In the genomic region with DNA sequence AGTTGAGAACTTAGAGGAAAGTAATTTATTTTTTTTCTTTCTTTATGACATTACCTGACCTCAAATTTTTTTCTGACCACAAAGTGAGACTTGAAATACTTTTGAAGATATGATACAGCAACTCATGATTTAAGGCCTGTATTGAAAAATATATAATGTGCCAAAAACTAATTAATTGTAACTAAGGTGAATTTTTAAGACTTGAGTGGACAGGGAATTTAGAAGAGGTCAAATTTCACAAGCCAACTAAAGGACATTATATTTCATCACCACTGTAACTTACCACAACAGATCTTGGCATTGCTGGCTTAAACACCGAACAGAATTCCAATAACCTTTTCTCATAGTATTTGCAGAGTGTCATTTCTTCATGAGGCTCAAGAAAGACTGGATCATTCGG, we compare ENCODE assay signal across 8 cellular contexts. TPM values are rescaled to one million over a fixed set of nuclear protein-coding genes. Genes with fewer than 3 reads are reported as not detected.
A peak's percentile ranks its signal among the peaks of the same experiment; 100 is the strongest.
DNase-seq lines count a peak whose midpoint lies in the region; ATAC-seq, FAIRE-seq and TF ChIP-seq lines count a peak whose summit lies in the region.

No MANE protein-coding gene starts in this region.

- no peak for ATAC-seq in CD4-positive, alpha-beta T cell (ENCODE audit: poor library complexity)
- ATAC-seq in K562: no peak
- no peak for ATAC-seq in naive thymus-derived CD4-positive, alpha-beta T cell
- no peak for ATAC-seq in GM18873 (IDR thresholded peaks at IDR 0.05; ENCODE audit: low FRiP score, unreplicated experiment)

- POLR2A ChIA-PET in CD4-positive, alpha-beta T cell (lab: Charles Lee): interaction anchor here (1.1 to 3.7 kb wide), 3 partner anchors 12 to 143 kb away, joined by 3 to 37 read pairs (median 14); partner anchors contain the start of gene RASA1
- POLR2A ChIA-PET in K562 (lab: Yijun Ruan, JAX): interaction anchor here (0.7 to 2.6 kb wide), 2 partner anchors 7 to 361 kb away, joined by 3 to 11 read pairs; no protein-coding TSS in a partner anchor
- POLR2A ChIA-PET in naive thymus-derived CD4-positive, alpha-beta T cell (lab: Charles Lee): interaction anchor here (1.5 kb wide), 1 partner anchor 143 kb away, joined by 4 read pairs; the partner anchor contains the start of gene RASA1

- H3K27me3 ChIP-seq in CD4-positive, alpha-beta T cell (ENCODE audit: control insufficient read depth, insufficient read depth, low read length): no peaks in the 10 kb centered on the region
- no peaks in the 10 kb centered on the region for H3K27me3 ChIP-seq in KMS-11 (ENCODE audit: insufficient read depth, low read depth)
- H3K27me3 ChIP-seq in K562 (ENCODE audit: control insufficient read depth in 2 of 2, insufficient read depth in 2 of 2, low read length in 2 of 2): no peaks in the 10 kb centered on the region
- no peaks in the 10 kb centered on the region for H3K27me3 ChIP-seq in naive thymus-derived CD4-positive, alpha-beta T cell (ENCODE audit: control insufficient read depth in 2 of 2, insufficient read depth in 2 of 2, low read length in 2 of 2)

- H3K4me1 ChIP-seq in KMS-11 (ENCODE audit: low read depth, poor library complexity, severe bottlenecking) (peaks cover 34% of the 10 kb centered on the region), K562 (replicated peaks in 1 of 2; ENCODE audit: control insufficient read depth in 2 of 2, insufficient read depth in 2 of 2, low read length in 2 of 2) (peaks cover 0 to 10% of the 10 kb centered on the region in 2 experiments; a peak in 2 of 5 replicates)
- peaks cover 26 to 33% of the 10 kb centered on the region in 2 donors for H3K4me1 ChIP-seq in naive thymus-derived CD4-positive, alpha-beta T cell (ENCODE audit: control insufficient read depth in 2 of 2, insufficient read depth in 2 of 2, low read length in 2 of 2)

- no peak for TF ChIP-seq RAD21 in K562 (CRISPR knock-in tag; conservative IDR thresholded peaks at IDR 0.05 in 1 of 2, IDR thresholded peaks at IDR 0.05 in 1 of 2)

- H3K4me3 Mint-ChIP-seq in CD4-positive, alpha-beta T cell: peak overlapping the region; percentile 90
- peak overlapping the region; percentile 73 to 97 (median 85) for H3K4me3 Mint-ChIP-seq in naive thymus-derived CD4-positive, alpha-beta T cell

- H3K9ac ChIP-seq in KMS-11: peak overlapping the region; percentile 89; the same call in 1 of the 2 replicates
- peak overlapping the region in 1 of 2 experiments; percentile 98; a peak in 2 of 4 replicates for H3K9ac ChIP-seq in K562 (ENCODE audit: insufficient read depth in 1 of 2, low read depth in 2 of 2, low read length in 2 of 2)

- H3K36me3 Mint-ChIP-seq in CD4-positive, alpha-beta T cell (ENCODE audit: low read depth): peaks cover 70% of the 10 kb centered on the region
- H3K36me3 Mint-ChIP-seq in naive thymus-derived CD4-positive, alpha-beta T cell: peaks cover 14 to 45% (median 22%) of the 10 kb centered on the region in 5 donors

- H3K9me1 ChIP-seq in K562 (ENCODE audit: control insufficient read depth, insufficient read depth, low read length): no peaks in the 10 kb centered on the region

- H3K36me3 ChIP-seq in KMS-11 (ENCODE audit: insufficient read depth): peaks cover 9% of the 10 kb centered on the region
- peaks cover 59% of the 10 kb centered on the region for H3K36me3 ChIP-seq in K562 (ENCODE audit: control insufficient read depth, insufficient read depth, low read length)
- H3K36me3 ChIP-seq in naive thymus-derived CD4-positive, alpha-beta T cell (ENCODE audit: control insufficient read depth in 2 of 3, insufficient read depth in 3 of 3, low read length in 3 of 3): peaks cover 3 to 47% (median 14%) of the 10 kb centered on the region in 3 experiments

- H3K79me2 ChIP-seq in KMS-11 (ENCODE audit: insufficient read depth, low read depth): peaks cover 49% of the 10 kb centered on the region
- peaks cover 72% of the 10 kb centered on the region for H3K79me2 ChIP-seq in K562 (ENCODE audit: control insufficient read depth, insufficient read depth, low read length)

- no peaks in the 10 kb centered on the region for H3K27me3 Mint-ChIP-seq in CD4-positive, alpha-beta T cell
- H3K27me3 Mint-ChIP-seq in naive thymus-derived CD4-positive, alpha-beta T cell: peaks cover 0 to 3% (median 0%) of the 10 kb centered on the region in 5 donors

- H3K27ac ChIP-seq in CD4-positive, alpha-beta T cell (ENCODE audit: low read depth, low read length): no peak overlapping the region
- H3K27ac ChIP-seq in KMS-11 (no peak overlapping the region), K562 (ENCODE audit: extremely low read depth, low read depth, low read length) (peak overlapping the region; percentile 98; the same call in 2 of the 3 replicates)
- peak overlapping the region; percentile 99 for H3K27ac ChIP-seq in naive thymus-derived CD4-positive, alpha-beta T cell (ENCODE audit: low read depth, low read length)

- H4K20me1 ChIP-seq in KMS-11 (ENCODE audit: insufficient read depth) (no peaks in the 10 kb centered on the region), K562 (replicated peaks; ENCODE audit: control insufficient read depth, insufficient read depth, low read length) (no peaks in the 10 kb centered on the region; the same call in 1 of the 2 replicates)

- H3K27ac Mint-ChIP-seq in CD4-positive, alpha-beta T cell: peak overlapping the region; percentile 96
- H3K27ac Mint-ChIP-seq in naive thymus-derived CD4-positive, alpha-beta T cell: peak overlapping the region; percentile 70 to 99 (median 83)

- H3K9me3 Mint-ChIP-seq in CD4-positive, alpha-beta T cell: no peaks in the 10 kb centered on the region
- H3K9me3 Mint-ChIP-seq in naive thymus-derived CD4-positive, alpha-beta T cell: peaks cover 0 to 1% (median 0%) of the 10 kb centered on the region in 11 donors

- no peak for DNase-seq in CD4-positive, alpha-beta T cell
- no peak for DNase-seq in K562 (ENCODE audit: extremely low read depth in 1 of 4, low spot score in 3 of 4)
- no peak for DNase-seq in naive thymus-derived CD4-positive, alpha-beta T cell
- no peak for DNase-seq in D721Med (ENCODE audit: insufficient read length, low spot score)
- no peak for DNase-seq in NCI-H345 treated with DMSO at 0.1 percent for 48 hours (lab: John Stamatoyannopoulos, UW; ENCODE audit: unreplicated experiment)
- DNase-seq in NCI-H748 (lab: John Stamatoyannopoulos, UW; ENCODE audit: unreplicated experiment): no peak

- H3K4me1 Mint-ChIP-seq in CD4-positive, alpha-beta T cell (ENCODE audit: low read depth): peaks cover 69% of the 10 kb centered on the region
- H3K4me1 Mint-ChIP-seq in naive thymus-derived CD4-positive, alpha-beta T cell: peaks cover 38 to 81% (median 69%) of the 10 kb centered on the region in 7 donors

- FAIRE-seq in K562 (lab: Jason Lieb, UNC) (no peak), D721Med (lab: Jason Lieb, UNC) (no peak)

- no peak overlapping the region for H3K4me3 ChIP-seq in KMS-11 (IDR thresholded peaks at IDR 0.05; ENCODE audit: insufficient read depth, low read depth, low read length)
- H3K4me3 ChIP-seq in K562: peak overlapping the region; percentile 98
- peak overlapping the region; percentile 88 for H3K4me3 ChIP-seq in naive thymus-derived CD4-positive, alpha-beta T cell (ENCODE audit: low read length)

- H3K4me2 ChIP-seq in KMS-11: peak overlapping the region; percentile 79
- H3K4me2 ChIP-seq in K562 (ENCODE audit: insufficient read depth, low read length): peak overlapping the region; percentile 100

- no peak for TF ChIP-seq EP300 in K562 (IDR thresholded peaks at IDR 0.05; ENCODE audit: low read length)

- CTCF ChIA-PET in CD4-positive, alpha-beta T cell (lab: Charles Lee): interaction anchor here (0.5 to 2.4 kb wide), 2 partner anchors 11 to 28 kb away, joined by 3 to 14 read pairs; no protein-coding TSS in a partner anchor
- CTCF ChIA-PET in K562 (lab: Yijun Ruan, JAX; ENCODE audit: low intra/inter-chr PET ratio): no interaction called here
- CTCF ChIA-PET in naive thymus-derived CD4-positive, alpha-beta T cell (lab: Charles Lee): interaction anchor here (1.4 kb wide), 1 partner anchor 11 kb away, joined by 4 read pairs; no protein-coding TSS in a partner anchor

- no peak for TF ChIP-seq CTCF in CD4-positive, alpha-beta T cell (IDR thresholded peaks at IDR 0.05)
- TF ChIP-seq CTCF in KMS-11 (conservative IDR thresholded peaks at IDR 0.05; ENCODE audit: low read depth, low read length) (no peak), K562 (IDR thresholded peaks at IDR 0.05 in 2 of 3, conservative IDR thresholded peaks at IDR 0.05 in 1 of 3; ENCODE audit: insufficient read depth in 2 of 3, low read depth in 1 of 3, low read length in 3 of 3) (no peak), D721Med (IDR thresholded peaks at IDR 0.05; ENCODE audit: insufficient read depth, missing control alignments) (no peak)

- intact Hi-C loops in CD4-positive, alpha-beta T cell (cut with DNase I, micrococcal nuclease): loop anchor here (1.0 to 5.0 kb wide), 3 partner anchors 10 to 856 kb away; partner anchors contain the start of genes COX7C (in 1 of the 2) and TMEM161B (in 1 of the 2)
- intact Hi-C loops in K562 (cut with micrococcal nuclease): loop anchor here (5.0 to 10.0 kb wide), 2 partner anchors 334 to 1284 kb away; no protein-coding TSS in a partner anchor
- intact Hi-C loops in naive thymus-derived CD4-positive, alpha-beta T cell (cut with micrococcal nuclease): loop anchor here (5.0 kb wide), 5 partner anchors 129 to 1281 kb away; no protein-coding TSS in a partner anchor

- in situ Hi-C loops in K562 (cut with MboI): no loop called here

- WGBS in K562 (ENCODE audit: insufficient coverage, low coverage, missing lambda C conversion rate): 20% methylated on average over 2 of the region's 2 CpGs

- no peak for TF ChIP-seq POLR2A in K562 (conservative IDR thresholded peaks at IDR 0.05)

- no peaks in the 10 kb centered on the region for H3K9me3 ChIP-seq in CD4-positive, alpha-beta T cell (ENCODE audit: control insufficient read depth, low read length)
- no peaks in the 10 kb centered on the region for H3K9me3 ChIP-seq in K562 (replicated peaks; ENCODE audit: control insufficient read depth, insufficient read depth, low read depth, low read length)
- no peaks in the 10 kb centered on the region for H3K9me3 ChIP-seq in naive thymus-derived CD4-positive, alpha-beta T cell (ENCODE audit: control insufficient read depth in 2 of 3, low read length in 3 of 3)

- BruUV-seq in K562 (replicated peaks; lab: Mats Ljungman, UMichigan): no TSS peak

- H2AFZ ChIP-seq in KMS-11 (ENCODE audit: low read depth): no peak overlapping the region
- H2AFZ ChIP-seq in K562 (ENCODE audit: low read depth, low read length): no peak overlapping the region

RNA-seq across cellular contexts. Expression of gene CCNH, which starts 1.8 kb away (rescaled TPM):
- 100 to 1,000 TPM; 309 to 311 TPM for total RNA-seq in CD4-positive, alpha-beta T cell
- total RNA-seq in K562 (2011; cell fraction: chromatin; rRNA removed; ENCODE audit: low replicate concordance): 224 and 453 TPM in 2 replicates
- 120 and 138 TPM in 2 replicates for total RNA-seq in K562 (2011; cell fraction: nucleolus; rRNA removed)
- total RNA-seq in K562 (2011; cell fraction: nucleoplasm; rRNA removed): 208 and 348 TPM in 2 replicates
- total RNA-seq in K562 (2014; rRNA removed) (139 and 144 TPM in 2 replicates), K562 (2014; rRNA removed; fragmentation: Illumina TruSeq; extraction: Trizol) (182 and 209 TPM in 2 replicates), K562 (2015; rRNA removed; fragmentation: Illumina TruSeq; extraction: Trizol) (173 and 174 TPM in 2 replicates), K562 (2021) (100 and 102 TPM in 2 replicates)
- polyA plus RNA-seq in K562 (2011; rRNA removed) (115 and 145 TPM in 2 replicates), K562 (2014; fragmentation: Illumina TruSeq; extraction: Trizol) (126 and 150 TPM in 2 replicates), K562 (2014; fragmentation: Nextera tagmentation; extraction: Ambion mirVana) (100 to 1,000 TPM; 208 to 213 TPM), K562 (2014; rRNA removed) (131 and 138 TPM in 2 replicates)
- 45.2 and 86.6 TPM in 2 replicates for polyA plus RNA-seq in K562 (2011; cell fraction: cytosol; rRNA removed)
- polyA plus RNA-seq in K562 (2011; cell fraction: nucleus; rRNA removed): 117 and 120 TPM in 2 replicates
- 64.4 and 97.1 TPM in 2 replicates for polyA plus RNA-seq in K562 (2012)
- polyA minus RNA-seq in K562 (2011; rRNA and poly(A)+ RNA removed): 325 and 352 TPM in 2 replicates
- 40.2 and 55.4 TPM in 2 replicates for polyA minus RNA-seq in K562 (2011; cell fraction: cytosol; rRNA and poly(A)+ RNA removed)
- 405 and 656 TPM in 2 replicates for polyA minus RNA-seq in K562 (2011; cell fraction: nucleus; rRNA and poly(A)+ RNA removed)
- total RNA-seq in naive thymus-derived CD4-positive, alpha-beta T cell: 100 to 1,000 TPM in 4 of 5 experiments, 10 to 100 TPM in 1; 57.5 to 239 (median 113) TPM
- polyA plus RNA-seq in naive thymus-derived CD4-positive, alpha-beta T cell: 10 to 100 TPM; 55.7 to 64.9 TPM

Comparison
In these comparisons a context has a peak if more than half of its experiments do, and no peak if none do; other contexts are left out.
1. H3K27ac ChIP-seq: peak in K562 (single experiment) and naive thymus-derived CD4-positive, alpha-beta T cell (single experiment); none in CD4-positive, alpha-beta T cell (single experiment) and KMS-11 (single experiment).